In genomic region chr10:61836888-61837747, GRCh38 we compare ENCODE assay signal across 9 cellular contexts.
A peak's percentile ranks its signal among the peaks of the same experiment; 100 is the strongest.
DNase-seq lines count a peak whose midpoint lies in the region; ATAC-seq and TF ChIP-seq lines count a peak whose summit lies in the region.
"Had no signal": no experiment of that assay in that cellular context is flagged by ENCODE, and none has a peak within 500 bp of the region (broad histone marks: within the 10 kb centered on the region; RNA-seq: fewer than 3 reads in every experiment).

No MANE protein-coding gene starts in this region.

- H3K9me3 ChIP-seq in testis = no peaks in the 10 kb centered on the region
- no peaks in the 10 kb centered on the region for H3K9me3 ChIP-seq in aorta (ENCODE audit: control insufficient read depth, low read length)

- DNase-seq in NCI-H2029 (lab: John Stamatoyannopoulos, UW) (peak; percentile 9), NCI-H2029 treated with DMSO at 0.1 percent for 48 hours (lab: John Stamatoyannopoulos, UW) (no peak), iris pigment epithelial cell (ENCODE audit: low read depth) (peak; percentile 86), testis (no peak), aorta (no peak)
- DNase-seq: activated B cell treated with CpG ODN at 0.5 μM for 24 hours had no signal

- H3K4me1 ChIP-seq in testis (peaks cover 27% of the 10 kb centered on the region), aorta (ENCODE audit: control insufficient read depth in 1 of 2, insufficient read depth in 2 of 2, low read length in 2 of 2) (peaks cover 2 to 5% of the 10 kb centered on the region in 2 donors)

- TF ChIP-seq POLR2A in testis (IDR thresholded peaks at IDR 0.05) = no peak

- TF ChIP-seq CTCF in VCaP (conservative IDR thresholded peaks at IDR 0.05) (no peak), testis (IDR thresholded peaks at IDR 0.05) (no peak)

- H3K27me3 ChIP-seq in testis (no peaks in the 10 kb centered on the region), aorta (ENCODE audit: control insufficient read depth in 1 of 2, insufficient read depth in 2 of 2, low read length in 1 of 2) (no peaks in the 10 kb centered on the region)

- intact Hi-C loops in testis (cut with DNase I; ENCODE audit: low total_unique reads) (no loop called here), aorta (cut with DNase I) (loop anchor here (5.0 kb wide), 4 partner anchors 45 to 200 kb away; partner anchors contain the start of gene ARID5B (in 1 of the 2))

- H3K36me3 ChIP-seq in testis (ENCODE audit: low read depth, missing control alignments) (no peaks in the 10 kb centered on the region), aorta (ENCODE audit: control insufficient read depth in 1 of 2, insufficient read depth in 2 of 2, low read length in 1 of 2) (no peaks in the 10 kb centered on the region)

- WGBS in testis, 2 donors = 28 to 32% methylated on average over 4 of the region's 4 CpGs
- WGBS in aorta, 2 donors = 9 to 15% methylated on average over 4 of the region's 4 CpGs

- H3K4me3 ChIP-seq in testis (no peak overlapping the region), aorta (ENCODE audit: low read length in 2 of 2) (peak overlapping the region in 1 of 2 donors; percentile 6)

- H3K27ac ChIP-seq in VCaP = peak overlapping the region; percentile 97
- peak overlapping the region; percentile 38 to 74 for H3K27ac ChIP-seq in testis
- H3K27ac ChIP-seq in aorta (ENCODE audit: low read depth in 1 of 2, low read length in 2 of 2) = peak overlapping the region in 1 of 2 donors; percentile 57

- ATAC-seq in aorta (ENCODE audit: low FRiP score) (no peak), HG03039 (IDR thresholded peaks at IDR 0.05; ENCODE audit: unreplicated experiment) (no peak), GM21526 (IDR thresholded peaks at IDR 0.05; ENCODE audit: low FRiP score, unreplicated experiment) (no peak)

Comparison
In these comparisons a context has a peak if more than half of its experiments do, and no peak if none do; other contexts are left out.
1. DNase-seq: peak in NCI-H2029 (single experiment) and iris pigment epithelial cell (single experiment); none in NCI-H2029 treated with DMSO at 0.1 percent for 48 hours (single experiment), testis (single experiment) and aorta (0 of 2).